20 cellular contexts compared by ENCODE assay signal in genomic region chr2:12755384-12755783, GRCh38.
"Had no signal": no experiment of that assay in that cellular context is flagged by ENCODE, and none has a peak within 500 bp of the region (broad histone marks: within the 10 kb centered on the region; RNA-seq: fewer than 3 reads in every experiment).

No MANE protein-coding gene starts in this region.

- H3K4me3 ChIP-seq: MG63 had no signal

- H3K27ac ChIP-seq: RWPE1 had no signal

- H3K36me3 ChIP-seq: MG63 had no signal

- H3K27me3 ChIP-seq: MG63 had no signal

- DNase-seq: IMR-90, Karpas-422, KG1, MG63, NCI-H1092, NCI-H1105 treated with DMSO at 0.1 percent for 48 hours, NCI-H1417 treated with DMSO at 0.1 percent for 48 hours, NCI-H146, NCI-H1694 treated with DMSO at 0.1 percent for 48 hours, NCI-H2029, NCI-H2081 treated with DMSO at 0.1 percent for 48 hours, NCI-H2171, NCI-H226, NCI-H446, NCI-H510A, NCI-H524 treated with DMSO at 0.1 percent for 48 hours, NCI-H69, NCI-H774, SHP77 had no signal
